In genomic region chr5:80068237-80068636, GRCh38 we compare ENCODE assay signal across 15 cellular contexts.
A peak's percentile ranks its signal among the peaks of the same experiment; 100 is the strongest.
DNase-seq lines count a peak whose midpoint lies in the region; TF ChIP-seq lines count a peak whose summit lies in the region.
"Had no signal": no experiment of that assay in that cellular context is flagged by ENCODE, and none has a peak within 500 bp of the region (broad histone marks: within the 10 kb centered on the region; RNA-seq: fewer than 3 reads in every experiment).

No MANE protein-coding gene starts in this region.

- peaks cover 0 to 6% (median 0%) of the 10 kb centered on the region in 11 experiments; a peak in 2 of 22 replicates for H3K9me3 ChIP-seq in BLaER1 treated with 17β-estradiol and CSF1 and Interleukin-3, amounts not matched to agents 10 nM and 100 nM (replicated peaks in 1 of 11)
- H3K9me3 ChIP-seq in neutrophil: no peaks in the 10 kb centered on the region

- H3K36me3 ChIP-seq in BLaER1 treated with 17β-estradiol and CSF1 and Interleukin-3, amounts not matched to agents 10 nM and 100 nM: peaks cover 0 to 10% (median 0%) of the 10 kb centered on the region in 11 experiments; a peak in 2 of 22 replicates
- no peaks in the 10 kb centered on the region for H3K36me3 ChIP-seq in neutrophil

- TF ChIP-seq CTCF in HL-60 (IDR thresholded peaks at IDR 0.05; ENCODE audit: insufficient read depth, low read length) (no peak), neutrophil (IDR thresholded peaks at IDR 0.05) (no peak)

- DNase-seq in HL-60 (ENCODE audit: low read depth in 1 of 2, low spot score in 1 of 2): no peak
- no peak for DNase-seq in CD1c-positive myeloid dendritic cell (ENCODE audit: extremely low spot score)
- no peak for DNase-seq in cortex of kidney (lab: John Stamatoyannopoulos, UW)
- DNase-seq in retina: no peak
- DNase-seq: CD4-positive, CD25-positive, alpha-beta regulatory T cell; CD8-positive, alpha-beta memory T cell; DMS 273 treated with DMSO at 0.1 percent for 48 hours; DMS79; EL; GDM1; H9 had no signal

- H3K27me3 ChIP-seq in BLaER1 treated with 17β-estradiol and CSF1 and Interleukin-3, amounts not matched to agents 10 nM and 100 nM: no peaks in the 10 kb centered on the region
- H3K27me3 ChIP-seq in HL-60 (ENCODE audit: insufficient read depth, poor library complexity, severe bottlenecking) (no peaks in the 10 kb centered on the region), neutrophil (no peaks in the 10 kb centered on the region)

- H3K27ac ChIP-seq in BLaER1 treated with 17β-estradiol and CSF1 and Interleukin-3, amounts not matched to agents 10 nM and 100 nM: peak overlapping the region in 8 of 11 experiments; percentile 23 to 77 (median 68); a peak in 12 of 22 replicates
- peak overlapping the region; percentile 69 for H3K27ac ChIP-seq in HL-60 (replicated peaks)
- H3K27ac ChIP-seq in neutrophil: peak overlapping the region; percentile 73

- H3K9ac ChIP-seq in BLaER1 treated with 17β-estradiol and CSF1 and Interleukin-3, amounts not matched to agents 10 nM and 100 nM: no peak overlapping the region

- peak overlapping the region; percentile 66 to 95 (median 83); a peak in 21 of 22 replicates for H3K4me2 ChIP-seq in BLaER1 treated with 17β-estradiol and CSF1 and Interleukin-3, amounts not matched to agents 10 nM and 100 nM
- H3K4me2 ChIP-seq: GM23338 had no signal

- H3K4me3 ChIP-seq in BLaER1 treated with 17β-estradiol and CSF1 and Interleukin-3, amounts not matched to agents 10 nM and 100 nM: no peak overlapping the region
- no peak overlapping the region for H3K4me3 ChIP-seq in HL-60 (replicated peaks; ENCODE audit: insufficient read depth, low read length)
- no peak overlapping the region for H3K4me3 ChIP-seq in neutrophil (ENCODE audit: low read depth in 1 of 2, low read length in 1 of 2)
- H3K4me3 ChIP-seq: GM12878, GM23338 had no signal

- H4K20me1 ChIP-seq in BLaER1 treated with 17β-estradiol and CSF1 and Interleukin-3, amounts not matched to agents 10 nM and 100 nM: no peaks in the 10 kb centered on the region

- H3K4me1 ChIP-seq in BLaER1 treated with 17β-estradiol and CSF1 and Interleukin-3, amounts not matched to agents 10 nM and 100 nM: peaks cover 41 to 62% (median 49%) of the 10 kb centered on the region in 10 experiments
- peaks cover 47 to 49% of the 10 kb centered on the region in 2 experiments for H3K4me1 ChIP-seq in neutrophil (ENCODE audit: control insufficient read depth in 1 of 2, insufficient read depth in 1 of 2, low read depth in 1 of 2, low read length in 1 of 2)
